In genomic region chr4:174091130-174091529, GRCh38 we compare ENCODE assay signal across 26 cellular contexts.
DNase-seq lines count a peak whose midpoint lies in the region; ATAC-seq, FAIRE-seq and TF ChIP-seq lines count a peak whose summit lies in the region.
"Had no signal": no experiment of that assay in that cellular context is flagged by ENCODE, and none has a peak within 500 bp of the region (broad histone marks: within the 10 kb centered on the region; RNA-seq: fewer than 3 reads in every experiment).

No MANE protein-coding gene starts in this region.

- peak; percentile 65 for FAIRE-seq in A204.1 (lab: Jason Lieb, UNC)
- no peak for FAIRE-seq in A549 (lab: Jason Lieb, UNC)
- no peak for FAIRE-seq in K562 (lab: Jason Lieb, UNC)
- FAIRE-seq: D721Med, GM12891, GM19239 had no signal

- no peaks in the 10 kb centered on the region for H3K79me2 ChIP-seq in K562 (ENCODE audit: control insufficient read depth, insufficient read depth, low read length)

- H4K8ac ChIP-seq in IMR-90 (ENCODE audit: low read depth in 2 of 2, low read length in 2 of 2): no peak overlapping the region

- H3K9me3 Mint-ChIP-seq in glutamatergic neuron (ENCODE audit: unreplicated experiment): no peaks in the 10 kb centered on the region
- H3K9me3 Mint-ChIP-seq: CD4-positive, alpha-beta T cell; CD8-positive, alpha-beta T cell had no signal

- H2BK20ac ChIP-seq in IMR-90 (ENCODE audit: low read depth, low read length): no peak overlapping the region

- no peaks in the 10 kb centered on the region for H4K20me1 ChIP-seq in IMR-90 (ENCODE audit: insufficient read depth, low read length)
- no peaks in the 10 kb centered on the region for H4K20me1 ChIP-seq in K562 (replicated peaks; ENCODE audit: control insufficient read depth, insufficient read depth, low read length)
- H4K20me1 ChIP-seq: BLaER1 treated with 17β-estradiol and CSF1 and Interleukin-3, amounts not matched to agents 10 nM and 100 nM had no signal

- no peaks in the 10 kb centered on the region for H3K36me3 Mint-ChIP-seq in glutamatergic neuron (ENCODE audit: unreplicated experiment)
- H3K36me3 Mint-ChIP-seq: CD8-positive, alpha-beta T cell had no signal

- H3K4me2 ChIP-seq in A549: no peak overlapping the region
- no peak overlapping the region for H3K4me2 ChIP-seq in IMR-90 (ENCODE audit: low read depth, low read length)
- no peak overlapping the region for H3K4me2 ChIP-seq in K562 (ENCODE audit: insufficient read depth, low read length)
- H3K4me2 ChIP-seq: BLaER1 treated with 17β-estradiol and CSF1 and Interleukin-3, amounts not matched to agents 10 nM and 100 nM had no signal

- no peaks in the 10 kb centered on the region for H3K27me3 Mint-ChIP-seq in glutamatergic neuron (ENCODE audit: unreplicated experiment)

- H3K23ac ChIP-seq in IMR-90 (ENCODE audit: low read depth, low read length): no peak overlapping the region

- no TSS peak for BruUV-seq in IMR-90 (replicated peaks; lab: Mats Ljungman, UMichigan)
- no TSS peak for BruUV-seq in K562 (replicated peaks; lab: Mats Ljungman, UMichigan)

- no peaks in the 10 kb centered on the region for H3K9me3 ChIP-seq in A549
- H3K9me3 ChIP-seq in IMR-90 (ENCODE audit: control insufficient read depth, insufficient read depth, low read length): no peaks in the 10 kb centered on the region
- H3K9me3 ChIP-seq in K562 (replicated peaks; ENCODE audit: control insufficient read depth, insufficient read depth, low read depth, low read length): no peaks in the 10 kb centered on the region
- H3K9me3 ChIP-seq: Caco-2 had no signal

- H2BK5ac ChIP-seq in IMR-90 (ENCODE audit: low read depth, low read length, poor library complexity, severe bottlenecking): no peak overlapping the region

- H3K4me3 Mint-ChIP-seq in glutamatergic neuron (ENCODE audit: unreplicated experiment): no peak overlapping the region
- H3K4me3 Mint-ChIP-seq: B cell; CD4-positive, alpha-beta T cell; CD8-positive, alpha-beta T cell had no signal

- dilution Hi-C loops in IMR-90 (cut with HindIII; ENCODE audit: low sequenced_read_pairs, unreplicated experiment): no loop called here

- no peak overlapping the region for H2BK15ac ChIP-seq in IMR-90 (ENCODE audit: low read depth, low read length)

- in situ Hi-C loops in IMR-90 (cut with MboI; ENCODE audit: low sequenced_read_pairs) (no loop called here), K562 (cut with MboI) (no loop called here)

- no peak for DNase-seq in A549 (ENCODE audit: low read depth in 1 of 2, low spot score in 1 of 2)
- DNase-seq in IMR-90: no peak
- no peak for DNase-seq in K562 (ENCODE audit: extremely low read depth in 1 of 4, low spot score in 3 of 4)
- DNase-seq in DMS114 treated with DMSO at 0.1 percent for 48 hours (lab: John Stamatoyannopoulos, UW; ENCODE audit: unreplicated experiment): no peak
- no peak for DNase-seq in glutamatergic neuron
- DNase-seq: 8988T; ACHN; AML-193; Caco-2; Calu3; CD4-positive, alpha-beta T cell; CD8-positive, alpha-beta T cell; DMS153; DMS53; DMS79; DND-41; EL; GF-D8 had no signal

- H3K4me1 ChIP-seq in A549 (no peaks in the 10 kb centered on the region), IMR-90 (ENCODE audit: control insufficient read depth, insufficient read depth, low read length) (no peaks in the 10 kb centered on the region), K562 (replicated peaks in 1 of 2; ENCODE audit: control insufficient read depth in 2 of 2, insufficient read depth in 2 of 2, low read length in 2 of 2) (no peaks in the 10 kb centered on the region; a peak in 1 of 5 replicates)

- no peak overlapping the region for H3K56ac ChIP-seq in IMR-90 (ENCODE audit: extremely low read depth, insufficient read depth, low read length)

- H3K27me3 ChIP-seq in IMR-90 (ENCODE audit: control insufficient read depth, insufficient read depth, low read length) (no peaks in the 10 kb centered on the region), K562 (ENCODE audit: control insufficient read depth in 2 of 2, insufficient read depth in 2 of 2, low read length in 2 of 2) (no peaks in the 10 kb centered on the region)
- H3K27me3 ChIP-seq: BLaER1 treated with 17β-estradiol and CSF1 and Interleukin-3, amounts not matched to agents 10 nM and 100 nM had no signal

- no peak for TF ChIP-seq EP300 in A549 (IDR thresholded peaks at IDR 0.05)
- no peak for TF ChIP-seq EP300 in K562 (IDR thresholded peaks at IDR 0.05; ENCODE audit: low read length)

- H2AK9ac ChIP-seq in IMR-90 (replicated peaks; ENCODE audit: low read depth, low read length, poor library complexity): no peak overlapping the region

- ATAC-seq in A549 (no peak), IMR-90 (ENCODE audit: low read depth) (no peak), K562 (no peak), HG02884 (IDR thresholded peaks at IDR 0.05; ENCODE audit: unreplicated experiment) (no peak)
- ATAC-seq: CD8-positive, alpha-beta T cell had no signal

- no peak for TF ChIP-seq CTCF in A549 (IDR thresholded peaks at IDR 0.05)
- no peak for TF ChIP-seq CTCF in IMR-90 (conservative IDR thresholded peaks at IDR 0.05; ENCODE audit: low read depth, low read length)
- no peak for TF ChIP-seq CTCF in K562 (IDR thresholded peaks at IDR 0.05 in 2 of 3, conservative IDR thresholded peaks at IDR 0.05 in 1 of 3; ENCODE audit: insufficient read depth in 2 of 3, low read depth in 1 of 3, low read length in 3 of 3)
- TF ChIP-seq CTCF in glutamatergic neuron (IDR thresholded peaks at IDR 0.05; ENCODE audit: partially characterized antibody, unreplicated experiment): no peak

- TF ChIP-seq POLR2A in A549 (IDR thresholded peaks at IDR 0.05; ENCODE audit: low read length) (no peak), IMR-90 (IDR thresholded peaks at IDR 0.05; ENCODE audit: low read depth, low read length) (no peak), K562 (conservative IDR thresholded peaks at IDR 0.05) (no peak)

- H3K79me1 ChIP-seq in IMR-90 (ENCODE audit: low read depth in 1 of 2, low read length in 2 of 2): no peaks in the 10 kb centered on the region

- TF ChIP-seq RAD21 in A549 (conservative IDR thresholded peaks at IDR 0.05 in 1 of 2, IDR thresholded peaks at IDR 0.05 in 1 of 2) (no peak), IMR-90 (IDR thresholded peaks at IDR 0.05; ENCODE audit: low read length) (no peak), K562 (CRISPR knock-in tag; conservative IDR thresholded peaks at IDR 0.05 in 1 of 2, IDR thresholded peaks at IDR 0.05 in 1 of 2) (no peak)

- CTCF ChIA-PET in A549 (lab: Yijun Ruan, JAX): no interaction called here
- CTCF ChIA-PET in IMR-90 (lab: Yijun Ruan, JAX): no interaction called here
- CTCF ChIA-PET in K562 (lab: Yijun Ruan, JAX; ENCODE audit: low intra/inter-chr PET ratio): no interaction called here

- H2AFZ ChIP-seq in IMR-90 (replicated peaks; ENCODE audit: low read length, poor library complexity) (no peak overlapping the region), K562 (ENCODE audit: low read depth, low read length) (no peak overlapping the region)

- no peaks in the 10 kb centered on the region for H3K9me1 ChIP-seq in IMR-90 (ENCODE audit: insufficient read depth, low read length)
- no peaks in the 10 kb centered on the region for H3K9me1 ChIP-seq in K562 (ENCODE audit: control insufficient read depth, insufficient read depth, low read length)

- H3K27ac ChIP-seq in A549 (no peak overlapping the region), IMR-90 (ENCODE audit: insufficient read depth, low read length) (no peak overlapping the region), K562 (ENCODE audit: extremely low read depth, low read depth, low read length) (no peak overlapping the region)
- H3K27ac ChIP-seq: BLaER1 treated with 17β-estradiol and CSF1 and Interleukin-3, amounts not matched to agents 10 nM and 100 nM; C4-2B had no signal

- H3K4me3 ChIP-seq in A549: no peak overlapping the region
- no peak overlapping the region for H3K4me3 ChIP-seq in IMR-90 (ENCODE audit: insufficient read depth, low read depth, low read length)
- H3K4me3 ChIP-seq in K562: no peak overlapping the region
- H3K4me3 ChIP-seq: BLaER1 treated with 17β-estradiol and CSF1 and Interleukin-3, amounts not matched to agents 10 nM and 100 nM had no signal

- H3K27ac Mint-ChIP-seq in glutamatergic neuron (ENCODE audit: unreplicated experiment): no peak overlapping the region
- H3K27ac Mint-ChIP-seq: B cell; CD4-positive, alpha-beta T cell; CD8-positive, alpha-beta T cell had no signal

- no peaks in the 10 kb centered on the region for H3K36me3 ChIP-seq in IMR-90 (ENCODE audit: control insufficient read depth, insufficient read depth, low read length)
- no peaks in the 10 kb centered on the region for H3K36me3 ChIP-seq in K562 (ENCODE audit: control insufficient read depth, insufficient read depth, low read length)
- H3K36me3 ChIP-seq: BLaER1 treated with 17β-estradiol and CSF1 and Interleukin-3, amounts not matched to agents 10 nM and 100 nM had no signal

- H4K91ac ChIP-seq in IMR-90 (ENCODE audit: insufficient read depth, low read depth, low read length): no peak overlapping the region

- intact Hi-C loops in IMR-90 (cut with micrococcal nuclease) (no loop called here), K562 (cut with micrococcal nuclease) (no loop called here)

- H4K5ac ChIP-seq in IMR-90 (ENCODE audit: low read depth, low read length): no peak overlapping the region

- no peak overlapping the region for H2BK120ac ChIP-seq in IMR-90 (ENCODE audit: low read depth, low read length)

- no peak overlapping the region for H3K14ac ChIP-seq in IMR-90 (replicated peaks; ENCODE audit: low read depth, low read length)

- H3K9ac ChIP-seq in IMR-90 (ENCODE audit: low read depth, low read length) (no peak overlapping the region), K562 (ENCODE audit: insufficient read depth in 1 of 2, low read depth in 2 of 2, low read length in 2 of 2) (no peak overlapping the region)
- H3K9ac ChIP-seq: BLaER1 treated with 17β-estradiol and CSF1 and Interleukin-3, amounts not matched to agents 10 nM and 100 nM had no signal

- POLR2A ChIA-PET in A549 (lab: Yijun Ruan, JAX): no interaction called here
- POLR2A ChIA-PET in IMR-90 (lab: Charles Lee; ENCODE audit: unreplicated experiment): no interaction called here
- POLR2A ChIA-PET in K562 (lab: Yijun Ruan, JAX): no interaction called here

- H3K18ac ChIP-seq in IMR-90 (ENCODE audit: low read depth, low read length): no peak overlapping the region

- peaks cover 4% of the 10 kb centered on the region for H3K4me1 Mint-ChIP-seq in glutamatergic neuron (ENCODE audit: low read depth, unreplicated experiment)
- H3K4me1 Mint-ChIP-seq: B cell had no signal

- H3K4ac ChIP-seq in IMR-90 (ENCODE audit: low read depth, low read length): no peak overlapping the region

- 46% methylated on average over 2 of the region's 2 CpGs for WGBS in A549 (ENCODE audit: missing lambda C conversion rate)
- WGBS in IMR-90 (ENCODE audit: extremely low coverage in 2 of 2, insufficient read length in 1 of 2), 2 experiments: no CpG with 5 or more reads among the region's 2 CpGs
- 43% methylated on average over 2 of the region's 2 CpGs for WGBS in K562 (ENCODE audit: insufficient coverage, low coverage, missing lambda C conversion rate)

- H2AK5ac ChIP-seq in IMR-90 (ENCODE audit: low read depth, low read length): no peak overlapping the region

TF ChIP-seq in A549, 52 proteins besides CTCF, POLR2A, EP300 and RAD21 (continues in another document):
- no peak for TF ChIP-seq RFX5 (IDR thresholded peaks at IDR 0.05)

TF ChIP-seq in IMR-90, 13 proteins besides CTCF, POLR2A, EP300 and RAD21 (continues in another document):
- TF ChIP-seq RCOR1 (IDR thresholded peaks at IDR 0.05; ENCODE audit: insufficient replicate concordance, low read length): no peak

TF ChIP-seq in K562, 482 proteins besides CTCF, POLR2A, EP300 and RAD21 (continues in another document):
- TF ChIP-seq MAFF (IDR thresholded peaks at IDR 0.05; ENCODE audit: low read length): peak; percentile 44
- no peak for TF ChIP-seq ZNF217 (CRISPR knock-in tag; IDR thresholded peaks at IDR 0.05)
